ENCODE assay signal across 11 cellular contexts in the genomic region with DNA sequence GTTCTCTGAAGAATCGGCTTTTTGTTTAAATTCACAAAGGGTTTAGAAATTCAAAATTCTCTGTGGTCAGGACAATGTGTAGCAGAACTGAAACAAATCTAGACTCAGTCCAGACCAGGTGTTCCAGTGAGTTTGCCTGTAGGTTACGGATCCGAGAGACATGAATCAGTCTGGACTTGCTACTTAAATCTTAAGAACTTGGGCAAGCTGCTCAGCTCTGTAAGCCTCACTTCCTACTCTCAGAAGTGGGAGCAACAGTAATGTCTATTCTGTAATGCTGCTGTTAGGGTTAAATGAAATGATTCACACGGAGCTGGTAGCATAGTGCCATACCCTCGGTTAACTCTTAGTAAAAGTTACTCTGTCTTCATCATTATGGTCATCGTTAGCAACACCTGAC. TPM values are rescaled to one million over a fixed set of nuclear protein-coding genes. Genes with fewer than 3 reads are reported as not detected.
DNase-seq lines count a peak whose midpoint lies in the region; ATAC-seq lines count a peak whose summit lies in the region.
"Had no signal": no experiment of that assay in that cellular context is flagged by ENCODE, and none has a peak within 500 bp of the region (broad histone marks: within the 10 kb centered on the region; RNA-seq: fewer than 3 reads in every experiment).

No MANE protein-coding gene starts in this region.

- H3K27ac Mint-ChIP-seq in activated naive CD4-positive, alpha-beta T cell treated with anti-CD3 and anti-CD28 coated beads, Interleukin-2, amount 50 U/mL, for 72 hours, result peak overlapping the region; percentile 83 to 98
- H3K27ac Mint-ChIP-seq in stimulated activated effector memory CD8-positive, alpha-beta T cell treated with anti-CD3 and anti-CD28 coated beads, Interleukin-12 subunit alpha, Interleukin-12 subunit beta, amount 100 ng/mL, for 72 hours, result peak overlapping the region; percentile 80
- H3K27ac Mint-ChIP-seq: endodermal cell had no signal

- H3K9me3 Mint-ChIP-seq in activated T-cell treated with anti-CD3 and anti-CD28 coated beads, Interleukin-2, amount 50 U/mL, for 4 hours, result no peaks in the 10 kb centered on the region
- H3K9me3 Mint-ChIP-seq in activated naive CD4-positive, alpha-beta T cell treated with anti-CD3 and anti-CD28 coated beads, Interleukin-2, amount 50 U/mL, for 72 hours, result no peaks in the 10 kb centered on the region
- no peaks in the 10 kb centered on the region for H3K9me3 Mint-ChIP-seq in stimulated activated effector memory CD8-positive, alpha-beta T cell treated with anti-CD3 and anti-CD28 coated beads, Interleukin-12 subunit alpha, Interleukin-12 subunit beta, amount 100 ng/mL, for 72 hours
- H3K9me3 Mint-ChIP-seq: endodermal cell had no signal

- ATAC-seq in activated T-cell treated with anti-CD3 and anti-CD28 coated beads, Interleukin-2, amount 50 U/mL, for 4 hours, result peak; percentile 60 to 61
- peak; percentile 91 for ATAC-seq in HG02943 (IDR thresholded peaks at IDR 0.05; ENCODE audit: low read depth, unreplicated experiment)
- ATAC-seq in activated naive CD4-positive, alpha-beta T cell treated with anti-CD3 and anti-CD28 coated beads, Interleukin-2, amount 50 U/mL, for 72 hours, result peak; percentile 83 to 87
- ATAC-seq in stimulated activated effector memory CD8-positive, alpha-beta T cell treated with anti-CD3 and anti-CD28 coated beads, Interleukin-12 subunit alpha, Interleukin-12 subunit beta, amount 100 ng/mL, for 72 hours, result peak; percentile 73

- H3K4me1 Mint-ChIP-seq in activated T-cell treated with anti-CD3 and anti-CD28 coated beads, Interleukin-2, amount 50 U/mL, for 4 hours (ENCODE audit: low read depth), result peaks cover 92% of the 10 kb centered on the region
- peaks cover 88% of the 10 kb centered on the region for H3K4me1 Mint-ChIP-seq in stimulated activated effector memory CD8-positive, alpha-beta T cell treated with anti-CD3 and anti-CD28 coated beads, Interleukin-12 subunit alpha, Interleukin-12 subunit beta, amount 100 ng/mL, for 72 hours
- H3K4me1 Mint-ChIP-seq: endodermal cell had no signal

- H3K36me3 Mint-ChIP-seq in activated T-cell treated with anti-CD3 and anti-CD28 coated beads, Interleukin-2, amount 50 U/mL, for 4 hours (ENCODE audit: insufficient read depth), result peaks cover 61% of the 10 kb centered on the region
- peaks cover 27 to 73% of the 10 kb centered on the region in 2 donors for H3K36me3 Mint-ChIP-seq in activated naive CD4-positive, alpha-beta T cell treated with anti-CD3 and anti-CD28 coated beads, Interleukin-2, amount 50 U/mL, for 72 hours
- peaks cover 99% of the 10 kb centered on the region for H3K36me3 Mint-ChIP-seq in stimulated activated effector memory CD8-positive, alpha-beta T cell treated with anti-CD3 and anti-CD28 coated beads, Interleukin-12 subunit alpha, Interleukin-12 subunit beta, amount 100 ng/mL, for 72 hours

- H3K27me3 Mint-ChIP-seq in activated T-cell treated with anti-CD3 and anti-CD28 coated beads, Interleukin-2, amount 50 U/mL, for 4 hours (ENCODE audit: low read depth), result no peaks in the 10 kb centered on the region

- DNase-seq in activated T-cell treated with anti-CD3 and anti-CD28 coated beads, Interleukin-2, amount 50 U/mL, for 4 hours, result no peak
- DNase-seq in activated T-cell treated with anti-CD3 and anti-CD28 coated beads for 4 hours, result no peak
- no peak for DNase-seq in activated naive CD4-positive, alpha-beta T cell treated with anti-CD3 and anti-CD28 coated beads, Interleukin-2, amount 50 U/mL, for 72 hours (ENCODE audit: low spot score in 2 of 2)
- DNase-seq in stimulated activated effector memory CD8-positive, alpha-beta T cell treated with anti-CD3 and anti-CD28 coated beads, Interleukin-12 subunit alpha, Interleukin-12 subunit beta, amount 100 ng/mL, for 72 hours (ENCODE audit: low spot score in 2 of 2), result no peak
- DNase-seq in NCI-H1436 treated with DMSO at 0.1 percent for 48 hours (lab: John Stamatoyannopoulos, UW), result no peak
- no peak for DNase-seq in central memory CD4-positive, alpha-beta T cell
- DNase-seq in NCI-H748 (lab: John Stamatoyannopoulos, UW; ENCODE audit: unreplicated experiment), result no peak
- DNase-seq: COR-L47, endodermal cell, NCI-H1092 had no signal

- H3K4me3 Mint-ChIP-seq in activated T-cell treated with anti-CD3 and anti-CD28 coated beads, Interleukin-2, amount 50 U/mL, for 4 hours, result no peak overlapping the region
- no peak overlapping the region for H3K4me3 Mint-ChIP-seq in stimulated activated effector memory CD8-positive, alpha-beta T cell treated with anti-CD3 and anti-CD28 coated beads, Interleukin-12 subunit alpha, Interleukin-12 subunit beta, amount 100 ng/mL, for 72 hours
- H3K4me3 Mint-ChIP-seq: endodermal cell had no signal

RNA-seq across cellular contexts. Expression of a gene that starts 37.7 kb away (rescaled TPM):
- 10 to 100 TPM; 54.4 to 65.7 (median 57.5) TPM for total RNA-seq in activated T-cell treated with anti-CD3 and anti-CD28 coated beads, Interleukin-2, amount 50 U/mL, for 4 hours
- 10 to 100 TPM; 59.6 to 83.3 TPM for total RNA-seq in activated naive CD4-positive, alpha-beta T cell treated with anti-CD3 and anti-CD28 coated beads, Interleukin-2, amount 50 U/mL, for 72 hours
